In genomic region chr5:85263125-85263524, GRCh38 we compare ENCODE assay signal across 26 cellular contexts.
"Had no signal": no experiment of that assay in that cellular context is flagged by ENCODE, and none has a peak within 500 bp of the region (broad histone marks: within the 10 kb centered on the region; RNA-seq: fewer than 3 reads in every experiment).

No MANE protein-coding gene starts in this region.

- H3K36me3 ChIP-seq: esophagus muscularis mucosa, heart right ventricle, prostate gland, right atrium auricular region, sigmoid colon, stomach, thyroid gland had no signal

- H3K4me1 ChIP-seq: esophagus muscularis mucosa, foreskin keratinocyte, heart right ventricle, prostate gland, right atrium auricular region, sigmoid colon, stomach, thyroid gland had no signal

- H3K9me3 ChIP-seq: esophagus muscularis mucosa, heart right ventricle, mucosa of descending colon, prostate gland, right atrium auricular region, sigmoid colon, stomach, thyroid gland had no signal

- H3K27me3 ChIP-seq: esophagus muscularis mucosa, foreskin keratinocyte, heart right ventricle, right atrium auricular region, sigmoid colon, stomach, thyroid gland had no signal

- FAIRE-seq: endothelial cell of umbilical vein, islet of Langerhans had no signal

- ATAC-seq: foreskin keratinocyte; heart right ventricle; left lobe of liver; mucosa of descending colon; natural killer cell treated with Interleukin-12 subunit alpha and Interleukin-12 subunit beta and Interleukin-15 and Interleukin-18, amount 100 ng/mL, for 72 hours; stimulated activated effector memory CD8-positive, alpha-beta T cell treated with anti-CD3 and anti-CD28 coated beads, Interleukin-12 subunit alpha, Interleukin-12 subunit beta, amount 100 ng/mL, for 72 hours had no signal

- DNase-seq: dermis blood vessel endothelial cell; effector memory CD4-positive, alpha-beta T cell; foreskin keratinocyte; glutamatergic neuron; heart right ventricle; hippocampal formation; kidney glomerular epithelial cell; mesenchymal stem cell; mucosa of descending colon; naive B cell; sigmoid colon; stimulated activated CD4-positive, alpha-beta T cell treated with anti-CD3 and anti-CD28 coated beads, Interleukin-2, amount 100 ng/mL, for 24 hours; stimulated activated CD4-positive, alpha-beta T cell treated with anti-CD3 and anti-CD28 coated beads, Interleukin-4, amount 100 ng/mL, for 24 hours; stimulated activated naive CD4-positive, alpha-beta T cell treated with Interleukin-2 at 50 U/mL for 16 hours; stomach; thyroid gland; trophoblast cell had no signal

- H3K27ac ChIP-seq: coronary artery, esophagus muscularis mucosa, foreskin keratinocyte, heart right ventricle, prostate gland, right atrium auricular region, sigmoid colon, stomach, thyroid gland had no signal

- H3K4me3 ChIP-seq: coronary artery, esophagus muscularis mucosa, heart right ventricle, mucosa of descending colon, prostate gland, right atrium auricular region, sigmoid colon, stomach, thyroid gland had no signal
